Comparison of ENCODE assay signal across 23 cellular contexts in the genomic region with DNA sequence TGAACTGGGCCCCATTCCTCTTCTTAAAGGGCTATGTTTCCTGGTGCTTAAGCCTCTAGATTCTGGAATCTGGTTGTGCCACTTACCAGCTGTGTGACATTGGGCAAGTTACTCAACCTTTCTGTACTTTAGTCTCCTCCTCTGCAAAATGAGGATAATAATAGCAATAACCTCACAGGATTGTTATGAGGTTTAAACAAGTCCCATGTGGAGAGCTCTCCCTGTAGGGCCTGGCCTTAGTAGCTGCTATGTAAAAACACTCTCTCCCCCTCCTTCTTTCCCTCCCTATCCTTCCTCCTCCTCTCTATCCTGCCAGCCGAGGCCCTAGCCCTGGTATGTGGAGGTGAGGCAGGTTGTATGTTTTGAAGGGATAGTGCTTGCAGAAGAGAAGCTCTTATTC. TPM values are rescaled to one million over a fixed set of nuclear protein-coding genes. Genes with fewer than 3 reads are reported as not detected.
DNase-seq lines count a peak whose midpoint lies in the region; ATAC-seq, FAIRE-seq and TF ChIP-seq lines count a peak whose summit lies in the region.
"Had no signal": no experiment of that assay in that cellular context is flagged by ENCODE, and none has a peak within 500 bp of the region (broad histone marks: within the 10 kb centered on the region; RNA-seq: fewer than 3 reads in every experiment).

No MANE protein-coding gene starts in this region.

- no peak for FAIRE-seq in K562 (lab: Jason Lieb, UNC)

- CTCF ChIA-PET in K562 (lab: Yijun Ruan, JAX; ENCODE audit: low intra/inter-chr PET ratio), result no interaction called here

- H3K27ac ChIP-seq in right atrium auricular region (no peak overlapping the region), K562 (ENCODE audit: extremely low read depth, low read depth, low read length) (no peak overlapping the region)
- H3K27ac ChIP-seq: C4-2B had no signal

- no peaks in the 10 kb centered on the region for H3K4me1 ChIP-seq in right atrium auricular region
- H3K4me1 ChIP-seq in K562 (replicated peaks in 1 of 2; ENCODE audit: control insufficient read depth in 2 of 2, insufficient read depth in 2 of 2, low read length in 2 of 2), result peaks cover 17% of the 10 kb centered on the region in 2 experiments; a peak in 4 of 5 replicates

- DNase-seq in left ventricle myocardium superior, result no peak
- DNase-seq in right atrium auricular region (ENCODE audit: low spot score), result no peak
- no peak for DNase-seq in K562 (ENCODE audit: extremely low read depth in 1 of 4, low spot score in 3 of 4)
- DNase-seq in fibroblast of the aortic adventitia (ENCODE audit: low read depth), result peak; percentile 25
- no peak for DNase-seq in stimulated activated effector memory CD8-positive, alpha-beta T cell treated with anti-CD3 and anti-CD28 coated beads, Interleukin-12 subunit alpha, Interleukin-12 subunit beta, amount 100 ng/mL, for 72 hours (ENCODE audit: low spot score in 2 of 2)
- no peak for DNase-seq in DMS 273 treated with DMSO at 0.1 percent for 48 hours (lab: John Stamatoyannopoulos, UW)
- DNase-seq: 8988T, AML-193, DMS53, MG63, NCI-H1417, NCI-H187, NCI-H446, NCI-H526, PC-3, SIG-M5, SK-N-SH had no signal

- ATAC-seq in left ventricle myocardium superior, result peak; percentile 17
- no peak for ATAC-seq in K562
- no peak for ATAC-seq in stimulated activated effector memory CD8-positive, alpha-beta T cell treated with anti-CD3 and anti-CD28 coated beads, Interleukin-12 subunit alpha, Interleukin-12 subunit beta, amount 100 ng/mL, for 72 hours
- no peak for ATAC-seq in HG03439 (IDR thresholded peaks at IDR 0.05; ENCODE audit: unreplicated experiment)
- no peak for ATAC-seq in HG03045 (IDR thresholded peaks at IDR 0.05; ENCODE audit: unreplicated experiment)
- ATAC-seq: PC-3 had no signal

- TF ChIP-seq POLR2A in K562 (conservative IDR thresholded peaks at IDR 0.05), result no peak

- H3K36me3 ChIP-seq in right atrium auricular region, result no peaks in the 10 kb centered on the region
- no peaks in the 10 kb centered on the region for H3K36me3 ChIP-seq in K562 (ENCODE audit: control insufficient read depth, insufficient read depth, low read length)
- H3K36me3 ChIP-seq: HAP-1, MG63 had no signal

- no peaks in the 10 kb centered on the region for H4K20me1 ChIP-seq in K562 (replicated peaks; ENCODE audit: control insufficient read depth, insufficient read depth, low read length)

- no peaks in the 10 kb centered on the region for H3K27me3 ChIP-seq in right atrium auricular region
- no peaks in the 10 kb centered on the region for H3K27me3 ChIP-seq in K562 (ENCODE audit: control insufficient read depth in 2 of 2, insufficient read depth in 2 of 2, low read length in 2 of 2)
- H3K27me3 ChIP-seq: MG63 had no signal

- in situ Hi-C loops in K562 (cut with MboI), result no loop called here

- H3K27ac Mint-ChIP-seq in stimulated activated effector memory CD8-positive, alpha-beta T cell treated with anti-CD3 and anti-CD28 coated beads, Interleukin-12 subunit alpha, Interleukin-12 subunit beta, amount 100 ng/mL, for 72 hours, result peak overlapping the region; percentile 23

- H3K36me3 Mint-ChIP-seq in stimulated activated effector memory CD8-positive, alpha-beta T cell treated with anti-CD3 and anti-CD28 coated beads, Interleukin-12 subunit alpha, Interleukin-12 subunit beta, amount 100 ng/mL, for 72 hours, result peaks cover 6% of the 10 kb centered on the region

- no peak overlapping the region for H3K4me2 ChIP-seq in K562 (ENCODE audit: insufficient read depth, low read length)
- H3K4me2 ChIP-seq: SK-N-SH had no signal

- H3K4me1 Mint-ChIP-seq in stimulated activated effector memory CD8-positive, alpha-beta T cell treated with anti-CD3 and anti-CD28 coated beads, Interleukin-12 subunit alpha, Interleukin-12 subunit beta, amount 100 ng/mL, for 72 hours, result peaks cover 5% of the 10 kb centered on the region

- no peaks in the 10 kb centered on the region for H3K9me3 Mint-ChIP-seq in stimulated activated effector memory CD8-positive, alpha-beta T cell treated with anti-CD3 and anti-CD28 coated beads, Interleukin-12 subunit alpha, Interleukin-12 subunit beta, amount 100 ng/mL, for 72 hours

- TF ChIP-seq RAD21 in K562 (CRISPR knock-in tag; conservative IDR thresholded peaks at IDR 0.05 in 1 of 2, IDR thresholded peaks at IDR 0.05 in 1 of 2), result no peak

- POLR2A ChIA-PET in K562 (lab: Yijun Ruan, JAX), result interaction anchor here (0.7 to 2.1 kb wide), 2 partner anchors 10 to 1906 kb away, joined by 4 to 7 read pairs; no protein-coding TSS in a partner anchor

- H3K4me3 Mint-ChIP-seq in stimulated activated effector memory CD8-positive, alpha-beta T cell treated with anti-CD3 and anti-CD28 coated beads, Interleukin-12 subunit alpha, Interleukin-12 subunit beta, amount 100 ng/mL, for 72 hours, result no peak overlapping the region

- 73% methylated on average over 1 of the region's 1 CpG for WGBS in K562 (ENCODE audit: insufficient coverage, low coverage, missing lambda C conversion rate)

- BruUV-seq in K562 (replicated peaks; lab: Mats Ljungman, UMichigan), result no TSS peak

- no peaks in the 10 kb centered on the region for H3K79me2 ChIP-seq in K562 (ENCODE audit: control insufficient read depth, insufficient read depth, low read length)

- intact Hi-C loops in left ventricle myocardium superior (cut with micrococcal nuclease) (loop anchor here (10.0 kb wide), 1 partner anchor 91 kb away; no protein-coding TSS in a partner anchor), K562 (cut with micrococcal nuclease) (no loop called here)

- no peak for TF ChIP-seq EP300 in K562 (IDR thresholded peaks at IDR 0.05; ENCODE audit: low read length)

- H2AFZ ChIP-seq in K562 (ENCODE audit: low read depth, low read length), result no peak overlapping the region

- no peak for TF ChIP-seq CTCF in right atrium auricular region (IDR thresholded peaks at IDR 0.05)
- TF ChIP-seq CTCF in K562 (IDR thresholded peaks at IDR 0.05 in 2 of 3, conservative IDR thresholded peaks at IDR 0.05 in 1 of 3; ENCODE audit: insufficient read depth in 2 of 3, low read depth in 1 of 3, low read length in 3 of 3), result no peak
- TF ChIP-seq CTCF in fibroblast of the aortic adventitia (IDR thresholded peaks at IDR 0.05; ENCODE audit: insufficient read depth, low read length), result no peak

- no peak overlapping the region for H3K9ac ChIP-seq in K562 (ENCODE audit: insufficient read depth in 1 of 2, low read depth in 2 of 2, low read length in 2 of 2)
- H3K9ac ChIP-seq: SK-N-SH had no signal

- H3K9me1 ChIP-seq in K562 (ENCODE audit: control insufficient read depth, insufficient read depth, low read length), result no peaks in the 10 kb centered on the region

- no peak overlapping the region for H3K4me3 ChIP-seq in right atrium auricular region
- H3K4me3 ChIP-seq in K562, result no peak overlapping the region
- H3K4me3 ChIP-seq in fibroblast of the aortic adventitia (ENCODE audit: low read depth, low read length), result no peak overlapping the region
- H3K4me3 ChIP-seq: HAP-1, MG63 had no signal

- H3K9me3 ChIP-seq in right atrium auricular region (no peaks in the 10 kb centered on the region), K562 (replicated peaks; ENCODE audit: control insufficient read depth, insufficient read depth, low read depth, low read length) (no peaks in the 10 kb centered on the region)
- H3K9me3 ChIP-seq: HAP-1, MG63, SK-N-SH had no signal

RNA-seq across cellular contexts. Expression of gene PEAR1, which starts 8.2 kb away (rescaled TPM):
- total RNA-seq in left ventricle myocardium superior (8.2 TPM), right atrium auricular region (10 to 100 TPM in 1 of 2 donors, 1 to 10 TPM in 1; 7.9 to 12.5 TPM), K562 (2014; rRNA removed) (6.4 and 12.7 TPM in 2 replicates), K562 (2014; rRNA removed; fragmentation: Illumina TruSeq; extraction: Trizol) (2.5 and 2.6 TPM in 2 replicates), K562 (2015; rRNA removed; fragmentation: Illumina TruSeq; extraction: Trizol) (5.9 and 6.0 TPM in 2 replicates), K562 (2021) (5.2 and 6.1 TPM in 2 replicates), fibroblast of the aortic adventitia (ENCODE audit: low replicate concordance) (4.8 and 10.8 TPM in 2 replicates)
- 6.2 and 13.8 TPM in 2 replicates for total RNA-seq in K562 (2011; cell fraction: chromatin; rRNA removed; ENCODE audit: low replicate concordance)
- 11.7 and 12.5 TPM in 2 replicates for total RNA-seq in K562 (2011; cell fraction: nucleolus; rRNA removed)
- total RNA-seq in K562 (2011; cell fraction: nucleoplasm; rRNA removed), result 6.5 and 7.2 TPM in 2 replicates
- polyA plus RNA-seq in K562 (2011; rRNA removed) (13.9 and 16.6 TPM in 2 replicates), K562 (2014; fragmentation: Illumina TruSeq; extraction: Trizol) (6.8 and 9.8 TPM in 2 replicates), K562 (2014; fragmentation: Nextera tagmentation; extraction: Ambion mirVana) (1 to 10 TPM in 1 of 2 experiments, under 1 TPM in 1; 0.87 to 1.1 TPM), K562 (2014; rRNA removed) (7.0 and 9.1 TPM in 2 replicates)
- polyA plus RNA-seq in K562 (2011; cell fraction: cytosol; rRNA removed), result 17.4 and 33.0 TPM in 2 replicates
- polyA plus RNA-seq in K562 (2011; cell fraction: nucleus; rRNA removed), result 30.0 and 34.3 TPM in 2 replicates
- polyA plus RNA-seq in K562 (2012), result 5.5 and 7.2 TPM in 2 replicates
- polyA minus RNA-seq in K562 (2011; rRNA and poly(A)+ RNA removed), result 6.3 and 7.1 TPM in 2 replicates
- 7.3 and 8.2 TPM in 2 replicates for polyA minus RNA-seq in K562 (2011; cell fraction: cytosol; rRNA and poly(A)+ RNA removed)
- polyA minus RNA-seq in K562 (2011; cell fraction: nucleus; rRNA and poly(A)+ RNA removed), result 6.3 and 12.1 TPM in 2 replicates
- total RNA-seq: RPMI7951 had no signal

RNA-seq across cellular contexts. Expression of gene NTRK1, which starts 24.6 kb away (rescaled TPM):
- total RNA-seq in left ventricle myocardium superior (0.69 TPM), right atrium auricular region (1 to 10 TPM in 1 of 2 donors, under 1 TPM in 1; 0.43 to 1.7 TPM), K562 (2014; rRNA removed) (22.4 and 23.1 TPM in 2 replicates), K562 (2014; rRNA removed; fragmentation: Illumina TruSeq; extraction: Trizol) (3.3 and 4.8 TPM in 2 replicates), K562 (2015; rRNA removed; fragmentation: Illumina TruSeq; extraction: Trizol) (4.0 and 4.2 TPM in 2 replicates), K562 (2021) (28.0 and 30.0 TPM in 2 replicates), fibroblast of the aortic adventitia (ENCODE audit: low replicate concordance) (0.09 TPM in 1 of 2 replicates, not detected in the other)
- 54.2 and 208 TPM in 2 replicates for total RNA-seq in K562 (2011; cell fraction: chromatin; rRNA removed; ENCODE audit: low replicate concordance)
- total RNA-seq in K562 (2011; cell fraction: nucleolus; rRNA removed), result 116 and 182 TPM in 2 replicates
- 78.5 and 79.4 TPM in 2 replicates for total RNA-seq in K562 (2011; cell fraction: nucleoplasm; rRNA removed)
- polyA plus RNA-seq in K562 (2011; rRNA removed) (18.2 and 21.5 TPM in 2 replicates), K562 (2014; fragmentation: Illumina TruSeq; extraction: Trizol) (7.9 and 16.1 TPM in 2 replicates), K562 (2014; fragmentation: Nextera tagmentation; extraction: Ambion mirVana) (1 to 10 TPM in 1 of 2 experiments, under 1 TPM in 1; 0.46 to 2.3 TPM), K562 (2014; rRNA removed) (23.3 and 26.2 TPM in 2 replicates)
- 16.8 and 66.3 TPM in 2 replicates for polyA plus RNA-seq in K562 (2011; cell fraction: cytosol; rRNA removed)
- polyA plus RNA-seq in K562 (2011; cell fraction: nucleus; rRNA removed), result 93.6 and 258 TPM in 2 replicates
- 23.1 and 95.0 TPM in 2 replicates for polyA plus RNA-seq in K562 (2012)
- polyA minus RNA-seq in K562 (2011; rRNA and poly(A)+ RNA removed), result 5.4 and 15.6 TPM in 2 replicates
- polyA minus RNA-seq in K562 (2011; cell fraction: cytosol; rRNA and poly(A)+ RNA removed), result 13.1 and 24.5 TPM in 2 replicates
- polyA minus RNA-seq in K562 (2011; cell fraction: nucleus; rRNA and poly(A)+ RNA removed), result 19.4 and 42.9 TPM in 2 replicates
- total RNA-seq: LHCN-M2, RPMI7951 had no signal

RNA-seq across cellular contexts. Expression of gene INSRR, which starts 26.4 kb away (rescaled TPM):
- total RNA-seq in left ventricle myocardium superior (0.72 TPM), right atrium auricular region (not detected), K562 (2014; rRNA removed) (0.08 TPM in 1 of 2 replicates, not detected in the other), K562 (2014; rRNA removed; fragmentation: Illumina TruSeq; extraction: Trizol) (0.04 TPM in 1 of 2 replicates, not detected in the other), K562 (2015; rRNA removed; fragmentation: Illumina TruSeq; extraction: Trizol) (0.04 and 0.07 TPM in 2 replicates), K562 (2021) (0.18 TPM in 2 replicates), fibroblast of the aortic adventitia (ENCODE audit: low replicate concordance) (0.08 TPM in 1 of 2 replicates, not detected in the other)
- total RNA-seq in K562 (2011; cell fraction: chromatin; rRNA removed; ENCODE audit: low replicate concordance), result 0.14 and 1.6 TPM in 2 replicates
- 0.66 and 0.67 TPM in 2 replicates for total RNA-seq in K562 (2011; cell fraction: nucleolus; rRNA removed)
- total RNA-seq in K562 (2011; cell fraction: nucleoplasm; rRNA removed), result 0.44 and 0.46 TPM in 2 replicates
- polyA plus RNA-seq in K562 (2011; rRNA removed) (0.06 and 0.07 TPM in 2 replicates), K562 (2014; fragmentation: Illumina TruSeq; extraction: Trizol) (0.03 and 0.06 TPM in 2 replicates), K562 (2014; fragmentation: Nextera tagmentation; extraction: Ambion mirVana) (not detected), K562 (2014; rRNA removed) (0.07 and 0.12 TPM in 2 replicates)
- 0.04 and 0.16 TPM in 2 replicates for polyA plus RNA-seq in K562 (2011; cell fraction: cytosol; rRNA removed)
- 0.44 and 1.7 TPM in 2 replicates for polyA plus RNA-seq in K562 (2011; cell fraction: nucleus; rRNA removed)
- 0.25 and 0.83 TPM in 2 replicates for polyA plus RNA-seq in K562 (2012)
- 0.09 and 0.21 TPM in 2 replicates for polyA minus RNA-seq in K562 (2011; rRNA and poly(A)+ RNA removed)
- polyA minus RNA-seq in K562 (2011; cell fraction: cytosol; rRNA and poly(A)+ RNA removed), result not detected in 2 replicates
- 0.33 and 0.81 TPM in 2 replicates for polyA minus RNA-seq in K562 (2011; cell fraction: nucleus; rRNA and poly(A)+ RNA removed)
- total RNA-seq: LHCN-M2, PC-3, RPMI7951 had no signal

RNA-seq across cellular contexts. Expression of gene LRRC71, which starts 35.1 kb away (rescaled TPM):
- 0.17 TPM for total RNA-seq in left ventricle myocardium superior
- total RNA-seq in right atrium auricular region, result not detected
- 2.2 and 3.8 TPM in 2 replicates for total RNA-seq in K562 (2011; cell fraction: chromatin; rRNA removed; ENCODE audit: low replicate concordance)
- total RNA-seq in K562 (2011; cell fraction: nucleolus; rRNA removed), result 2.5 and 4.9 TPM in 2 replicates
- 2.4 and 2.8 TPM in 2 replicates for total RNA-seq in K562 (2011; cell fraction: nucleoplasm; rRNA removed)
- 0.64 TPM in 1 of 2 replicates, not detected in the other for total RNA-seq in K562 (2014; rRNA removed)
- total RNA-seq in K562 (2014; rRNA removed; fragmentation: Illumina TruSeq; extraction: Trizol), result 0.22 and 0.51 TPM in 2 replicates
- not detected in 2 replicates for total RNA-seq in K562 (2015; rRNA removed; fragmentation: Illumina TruSeq; extraction: Trizol)
- 0.45 and 1.2 TPM in 2 replicates for total RNA-seq in K562 (2021)
- 0.87 and 1.1 TPM in 2 replicates for polyA plus RNA-seq in K562 (2011; rRNA removed)
- 0.99 and 1.4 TPM in 2 replicates for polyA plus RNA-seq in K562 (2011; cell fraction: cytosol; rRNA removed)
- 2.4 and 4.3 TPM in 2 replicates for polyA plus RNA-seq in K562 (2011; cell fraction: nucleus; rRNA removed)
- 0.90 and 0.99 TPM in 2 replicates for polyA plus RNA-seq in K562 (2012)
- 0.06 and 0.51 TPM in 2 replicates for polyA plus RNA-seq in K562 (2014; fragmentation: Illumina TruSeq; extraction: Trizol)
- under 1 TPM; 0.23 to 0.38 TPM for polyA plus RNA-seq in K562 (2014; fragmentation: Nextera tagmentation; extraction: Ambion mirVana)
- 0.19 and 0.91 TPM in 2 replicates for polyA plus RNA-seq in K562 (2014; rRNA removed)
- polyA minus RNA-seq in K562 (2011; rRNA and poly(A)+ RNA removed), result 0.54 and 0.63 TPM in 2 replicates
- 1.5 TPM in 1 of 2 replicates, not detected in the other for polyA minus RNA-seq in K562 (2011; cell fraction: cytosol; rRNA and poly(A)+ RNA removed)
- polyA minus RNA-seq in K562 (2011; cell fraction: nucleus; rRNA and poly(A)+ RNA removed), result 1.1 and 1.4 TPM in 2 replicates
- total RNA-seq in fibroblast of the aortic adventitia (ENCODE audit: low replicate concordance), result 0.09 TPM in 1 of 2 replicates, not detected in the other
- total RNA-seq: LHCN-M2, RPMI7951 had no signal
